In the genomic region with DNA sequence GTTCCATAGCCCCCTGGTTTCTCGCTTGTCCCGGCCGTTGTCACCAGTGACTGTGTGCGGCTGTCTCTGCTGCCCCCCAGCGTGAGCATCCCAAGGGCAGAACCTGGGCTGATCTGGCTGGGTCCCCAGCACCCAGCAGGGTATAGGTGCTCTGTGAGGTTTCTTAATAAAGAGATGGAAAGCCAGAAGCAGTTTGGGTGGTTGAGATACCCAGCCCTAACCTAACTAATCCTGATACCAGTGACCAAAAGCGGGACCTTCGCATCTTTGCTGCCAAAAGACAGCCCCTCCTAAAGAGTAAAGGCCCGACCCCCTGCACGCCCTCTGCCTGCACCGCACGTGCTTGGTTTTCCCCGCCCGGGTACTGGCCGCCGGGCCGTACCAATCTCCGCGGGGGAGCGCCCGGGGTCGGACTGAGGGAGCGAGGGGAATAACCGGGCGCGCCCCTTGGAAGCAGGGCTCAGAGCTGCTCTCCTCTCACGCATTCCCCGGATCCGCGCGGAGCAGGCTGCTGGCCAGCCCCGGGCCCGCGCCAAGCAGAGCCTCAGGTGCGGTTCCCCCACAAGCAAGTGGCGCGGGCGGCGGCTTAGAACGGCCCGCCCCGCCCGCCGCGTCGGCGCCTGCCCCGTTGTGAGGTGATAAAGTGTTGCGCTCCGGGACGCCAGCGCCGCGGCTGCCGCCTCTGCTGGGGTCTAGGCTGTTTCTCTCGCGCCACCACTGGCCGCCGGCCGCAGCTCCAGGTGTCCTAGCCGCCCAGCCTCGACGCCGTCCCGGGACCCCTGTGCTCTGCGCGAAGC, we compare ENCODE assay signal across 8 cellular contexts.
DNase-seq lines count a peak whose midpoint lies in the region; ATAC-seq, FAIRE-seq and TF ChIP-seq lines count a peak whose summit lies in the region.

Gene DGAT2 (plus strand): TSS at position 667 of the 797 bp plus-strand sequence. CDS start 214 bp downstream, outside the sequence.

- H3K36me3 ChIP-seq in OCI-LY1 (ENCODE audit: insufficient read depth, low read length) (no peaks in the 10 kb centered on the region), muscle layer of duodenum (ENCODE audit: control insufficient read depth in 1 of 2, insufficient read depth in 2 of 2, low read length in 2 of 2) (no peaks in the 10 kb centered on the region)

- H3K9me2 ChIP-seq in OCI-LY1 (ENCODE audit: low read depth, low read length), result no peaks in the 10 kb centered on the region

- TF ChIP-seq POLR2A in erythroblast (IDR thresholded peaks at IDR 0.05; ENCODE audit: low read length), result peak; percentile 25

- 0 out of 2 replicates have a peak, but pooled peaks cover 6% of the 10 kb centered on the region for H3K27me3 ChIP-seq in OCI-LY1 (ENCODE audit: insufficient read depth, low read length)
- H3K27me3 ChIP-seq in muscle layer of duodenum (ENCODE audit: low read depth, low read length), result no peaks in the 10 kb centered on the region

- H3K4me3 ChIP-seq in OCI-LY1 (ENCODE audit: low read depth, low read length, poor library complexity, severe bottlenecking), result peak within 1 kb of the TSS; percentile 68
- H3K4me3 ChIP-seq in muscle layer of duodenum (ENCODE audit: low read depth in 1 of 2, low read length in 2 of 2), result peak within 1 kb of the TSS; percentile 47 to 51

- H3K9me3 ChIP-seq in OCI-LY1 (ENCODE audit: low read length) (no peaks in the 10 kb centered on the region), muscle layer of duodenum (ENCODE audit: control insufficient read depth in 1 of 2, low read length in 2 of 2) (no peaks in the 10 kb centered on the region)

- H3K4me2 ChIP-seq in OCI-LY1 (ENCODE audit: low read length), result peak within 1 kb of the TSS; percentile 96

- FAIRE-seq in D721Med (lab: Jason Lieb, UNC), result no peak

- H3K27ac ChIP-seq in OCI-LY1 (ENCODE audit: low read depth, low read length, poor library complexity, severe bottlenecking) (no peak within 1 kb of the TSS), muscle layer of duodenum (ENCODE audit: low read length) (no peak within 1 kb of the TSS)

- H3K9ac ChIP-seq in OCI-LY1 (ENCODE audit: low read length), result peak within 1 kb of the TSS; percentile 68

- 0 out of 2 replicates have a peak within 1 kb of the TSS, but pooled peaks have one; percentile 15 for H2AFZ ChIP-seq in OCI-LY1 (ENCODE audit: low read length)

- DNase-seq in D721Med (ENCODE audit: insufficient read length, low spot score) (no peak), HuH-7 (ENCODE audit: low spot score) (peak; percentile 84), erythroblast (lab: John Stamatoyannopoulos, UW) (peak; percentile 88 to 92)
- peak; percentile 88 for DNase-seq in activated CD8-positive, alpha-beta memory T cell treated with anti-CD3 and anti-CD28 coated beads, Interleukin-2, amount 50 U/mL, for 48 hours
- DNase-seq in stimulated activated CD8-positive, alpha-beta memory T cell treated with anti-CD3 and anti-CD28 coated beads, Interleukin-7, amount 100 ng/mL, for 48 hours (ENCODE audit: extremely low read depth in 1 of 2, low read depth in 1 of 2), result peak; percentile 47 to 49

- TF ChIP-seq CTCF in D721Med (IDR thresholded peaks at IDR 0.05; ENCODE audit: insufficient read depth, missing control alignments) (peak; percentile 39), OCI-LY1 (IDR thresholded peaks at IDR 0.05; ENCODE audit: low read length) (peak; percentile 81)

- no peaks in the 10 kb centered on the region for H4K20me1 ChIP-seq in OCI-LY1 (ENCODE audit: insufficient read depth, low read length)

- H3K4me1 ChIP-seq in OCI-LY1 (ENCODE audit: insufficient read depth, low read length, severe bottlenecking) (peaks cover 30% of the 10 kb centered on the region), muscle layer of duodenum (ENCODE audit: control insufficient read depth in 1 of 2, insufficient read depth in 2 of 2, low read length in 2 of 2) (peaks cover 0 to 15% of the 10 kb centered on the region in 2 donors)

- ATAC-seq in GM21515 (IDR thresholded peaks at IDR 0.05; ENCODE audit: unreplicated experiment), result peak; percentile 61

- H3K79me2 ChIP-seq in OCI-LY1 (ENCODE audit: insufficient read depth, low read length), result no peaks in the 10 kb centered on the region

- no peaks in the 10 kb centered on the region for H3F3A ChIP-seq in OCI-LY1 (ENCODE audit: insufficient read depth, low read length)
